8 cellular contexts compared by ENCODE assay signal in the genomic region with DNA sequence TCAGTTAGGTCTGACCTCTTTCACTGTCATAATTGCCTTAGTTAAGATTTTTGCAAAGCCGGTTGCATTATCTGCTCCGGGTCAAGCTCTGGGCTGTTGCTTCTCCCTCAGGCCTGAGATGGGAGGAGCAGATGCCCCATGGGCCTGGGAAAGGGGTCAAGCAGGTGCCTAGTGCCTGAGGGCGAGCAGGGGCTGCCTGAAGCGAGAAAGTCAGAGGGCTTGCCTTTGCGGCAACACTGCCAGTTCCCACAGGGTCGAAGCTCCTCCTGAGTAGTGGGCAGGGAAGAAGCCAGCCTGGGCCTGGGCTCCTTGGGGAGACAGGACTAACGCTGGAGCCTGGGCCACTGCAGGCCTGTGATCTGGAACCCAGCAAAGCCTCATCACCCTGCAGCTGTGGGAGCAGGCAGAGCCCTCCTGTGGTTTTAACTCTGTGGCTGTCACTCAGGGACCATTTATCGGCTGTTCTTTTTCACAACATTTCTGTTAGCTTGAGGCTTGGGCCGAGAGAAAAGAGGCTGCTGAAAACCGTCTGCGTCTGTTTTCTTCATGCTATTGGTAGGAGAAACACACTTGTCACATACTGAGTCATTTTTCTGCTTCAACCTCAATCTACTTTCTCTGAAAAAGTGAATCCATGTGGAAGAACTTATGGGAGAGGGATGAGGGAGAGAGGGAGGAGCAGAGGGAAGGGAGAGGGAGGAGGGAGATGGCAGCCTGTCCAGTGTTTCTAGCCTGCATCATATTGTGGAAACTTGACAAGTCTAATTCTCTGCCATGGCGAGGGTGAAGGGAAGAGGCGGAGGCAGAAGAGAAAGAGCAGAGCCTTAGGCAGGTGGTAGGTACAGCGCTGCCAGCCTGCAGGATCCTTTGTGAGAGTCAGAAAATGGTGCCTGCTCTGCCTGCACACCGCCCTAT.
A peak's percentile ranks its signal among the peaks of the same experiment; 100 is the strongest.
DNase-seq lines count a peak whose midpoint lies in the region; ATAC-seq and TF ChIP-seq lines count a peak whose summit lies in the region.

No MANE protein-coding gene starts in this region.

- 65 to 77% methylated on average over 14 to 15 of the region's 15 CpGs for WGBS in body of pancreas, 2 donors
- WGBS in spleen, 5 donors = 39 to 64% (median 53%) methylated on average over 12 to 15 of the region's 15 CpGs

- intact Hi-C loops in Right ventricle myocardium inferior (cut with DNase I) (no loop called here), cardiac septum (cut with DNase I) (no loop called here), body of pancreas (cut with DNase I) (no loop called here), spleen (cut with DNase I; ENCODE audit: low total_unique reads) (no loop called here)

- no peak overlapping the region for H3K27ac ChIP-seq in body of pancreas
- H3K27ac ChIP-seq in spleen = peak overlapping the region in 6 of 8 donors; percentile 1 to 81 (median 63)

- H3K27me3 ChIP-seq in body of pancreas (no peaks in the 10 kb centered on the region), spleen (replicated peaks in 1 of 7) (no peaks in the 10 kb centered on the region)

- ATAC-seq in Right ventricle myocardium inferior = peak; percentile 50
- no peak for ATAC-seq in body of pancreas

- no peak for TF ChIP-seq CTCF in body of pancreas (IDR thresholded peaks at IDR 0.05)
- no peak for TF ChIP-seq CTCF in spleen (IDR thresholded peaks at IDR 0.05 in 8 of 11, conservative IDR thresholded peaks at IDR 0.05 in 3 of 11)

- no peaks in the 10 kb centered on the region for H3K36me3 ChIP-seq in body of pancreas (replicated peaks in 1 of 2; ENCODE audit: insufficient read depth in 1 of 2, low read depth in 2 of 2)
- no peaks in the 10 kb centered on the region for H3K36me3 ChIP-seq in spleen

- H3K9me3 ChIP-seq in body of pancreas (no peaks in the 10 kb centered on the region), spleen (no peaks in the 10 kb centered on the region)

- H3K4me3 ChIP-seq in body of pancreas (no peak overlapping the region), spleen (peak overlapping the region in 1 of 8 donors; percentile 17)

- H3K4me1 ChIP-seq in body of pancreas (no peaks in the 10 kb centered on the region), spleen (peaks cover 0 to 37% (median 17%) of the 10 kb centered on the region in 6 donors)

- TF ChIP-seq POLR2A in body of pancreas (IDR thresholded peaks at IDR 0.05) (no peak), spleen (IDR thresholded peaks at IDR 0.05) (no peak)

- DNase-seq in Right ventricle myocardium inferior (ENCODE audit: missing footprints) = no peak
- no peak for DNase-seq in cardiac septum (ENCODE audit: low spot score)
- DNase-seq in NCI-H2227 (lab: John Stamatoyannopoulos, UW; ENCODE audit: unreplicated experiment) = peak; percentile 61
- peak in 3 of 4 donors; percentile 21 to 27 (median 23) for DNase-seq in body of pancreas
- DNase-seq in spleen = peak; percentile 82
- DNase-seq in T-helper 9 cell = no peak
- DNase-seq in superior temporal gyrus (ENCODE audit: extremely low spot score) = no peak
- DNase-seq in AG20443 (ENCODE audit: low spot score) = no peak

Comparison
In these comparisons a context has a peak if more than half of its experiments do, and no peak if none do; other contexts are left out.
1. DNase-seq: peak in NCI-H2227 (single experiment), body of pancreas (3 of 4) and spleen (single experiment); none in Right ventricle myocardium inferior (single experiment), cardiac septum (single experiment), T-helper 9 cell (single experiment), superior temporal gyrus (single experiment) and AG20443 (single experiment).
2. H3K27ac ChIP-seq: peak in spleen (6 of 8); none in body of pancreas (0 of 4).